ENCODE assay signal across 33 cellular contexts in genomic region chr3:44365952-44366351, GRCh38.
"Had no signal": no experiment of that assay in that cellular context is flagged by ENCODE, and none has a peak within 500 bp of the region (broad histone marks: within the 10 kb centered on the region; RNA-seq: fewer than 3 reads in every experiment).

No MANE protein-coding gene starts in this region.

- H3K4me3 ChIP-seq: adrenal gland, coronary artery, dorsolateral prefrontal cortex, heart left ventricle had no signal

- ATAC-seq: activated CD4-positive, alpha-beta T cell treated with anti-CD3 and anti-CD28 coated beads for 36 hours; activated CD8-positive, alpha-beta memory T cell treated with anti-CD3 and anti-CD28 coated beads, Interleukin-2, amount 10 ng/mL, durations not matched to agents 7 days and 5 days; activated CD8-positive, alpha-beta T cell treated with anti-CD3 and anti-CD28 coated beads, Interleukin-2, amount 10 ng/mL, durations not matched to agents 7 days and 5 days; activated naive CD8-positive, alpha-beta T cell treated with anti-CD3 and anti-CD28 coated beads, Interleukin-2, amount 50 U/mL, for 24 hours; esophagus mucosa; heart left ventricle had no signal

- H3K27me3 ChIP-seq: adrenal gland, brain microvascular endothelial cell, dorsolateral prefrontal cortex, heart left ventricle had no signal

- FAIRE-seq: bronchial epithelial cell, frontal cortex had no signal

- H3K27me3 Mint-ChIP-seq: activated CD4-positive, alpha-beta memory T cell treated with anti-CD3 and anti-CD28 coated beads for 36 hours; activated CD4-positive, alpha-beta T cell treated with anti-CD3 and anti-CD28 coated beads for 36 hours; activated CD4-positive, alpha-beta T cell treated with anti-CD3 and anti-CD28 coated beads, Interleukin-2, amount 10 ng/mL, durations not matched to agents 24 days and 14 days; activated CD8-positive, alpha-beta memory T cell treated with anti-CD3 and anti-CD28 coated beads, Interleukin-2, amount 10 ng/mL, durations not matched to agents 7 days and 5 days; activated naive CD4-positive, alpha-beta T cell treated with anti-CD3 and anti-CD28 coated beads, Interleukin-2, amount 50 U/mL, for 24 hours; activated naive CD8-positive, alpha-beta T cell treated with anti-CD3 and anti-CD28 coated beads for 36 hours; activated naive CD8-positive, alpha-beta T cell treated with anti-CD3 and anti-CD28 coated beads, Interleukin-2, amount 50 U/mL, for 24 hours; central memory CD8-positive, alpha-beta T cell; dendritic cell treated with granulocyte-macrophage colony-stimulating factor and Interleukin-4, amounts not matched to agents 40 ng/mL and 50 ng/mL, for 4 days had no signal

- DNase-seq: activated CD4-positive, alpha-beta memory T cell treated with anti-CD3 and anti-CD28 coated beads for 36 hours; activated CD4-positive, alpha-beta T cell treated with anti-CD3 and anti-CD28 coated beads for 36 hours; activated CD4-positive, alpha-beta T cell treated with anti-CD3 and anti-CD28 coated beads, Interleukin-2, amount 10 ng/mL, durations not matched to agents 24 days and 14 days; activated CD4-positive, CD25-positive, alpha-beta regulatory T cell; activated CD4-positive, CD25-positive, alpha-beta regulatory T cell treated with anti-CD3 and anti-CD28 coated beads, Interleukin-2, amount 50 U/mL, for 72 hours; activated CD8-positive, alpha-beta memory T cell treated with anti-CD3 and anti-CD28 coated beads, Interleukin-2, amount 10 ng/mL, durations not matched to agents 7 days and 5 days; activated CD8-positive, alpha-beta memory T cell treated with anti-CD3 and anti-CD28 coated beads, Interleukin-2, amount 50 U/mL, for 4 hours; activated CD8-positive, alpha-beta T cell treated with anti-CD3 and anti-CD28 coated beads, Interleukin-2, amount 10 ng/mL, durations not matched to agents 7 days and 5 days; activated effector memory CD4-positive, alpha-beta T cell treated with anti-CD3 and anti-CD28 coated beads, Interleukin-2, amount 50 U/mL, for 16 hours; activated naive CD4-positive, alpha-beta T cell treated with anti-CD3 and anti-CD28 coated beads for 36 hours; activated naive CD8-positive, alpha-beta T cell treated with anti-CD3 and anti-CD28 coated beads for 36 hours; activated naive CD8-positive, alpha-beta T cell treated with anti-CD3 and anti-CD28 coated beads, Interleukin-2, amount 50 U/mL, for 24 hours; activated T-cell treated with anti-CD3 and anti-CD28 coated beads, Interleukin-2, amount 50 U/mL, for 1 hour; activated T-cell treated with anti-CD3 and anti-CD28 coated beads, Interleukin-2, amount 50 U/mL, for 48 hours; adrenal gland; amygdala; aorta; brain microvascular endothelial cell; dorsolateral prefrontal cortex; effector memory CD4-positive, alpha-beta T cell; endodermal cell; foreskin fibroblast; heart left ventricle; T-helper 2 cell had no signal

- H3K4me1 Mint-ChIP-seq: activated CD4-positive, alpha-beta T cell treated with anti-CD3 and anti-CD28 coated beads for 36 hours; activated CD4-positive, alpha-beta T cell treated with anti-CD3 and anti-CD28 coated beads, Interleukin-2, amount 10 ng/mL, durations not matched to agents 24 days and 14 days; activated CD8-positive, alpha-beta memory T cell treated with anti-CD3 and anti-CD28 coated beads, Interleukin-2, amount 10 ng/mL, durations not matched to agents 7 days and 5 days; activated naive CD4-positive, alpha-beta T cell treated with anti-CD3 and anti-CD28 coated beads, Interleukin-2, amount 50 U/mL, for 24 hours; activated naive CD8-positive, alpha-beta T cell treated with anti-CD3 and anti-CD28 coated beads for 36 hours; activated naive CD8-positive, alpha-beta T cell treated with anti-CD3 and anti-CD28 coated beads, Interleukin-2, amount 50 U/mL, for 24 hours; central memory CD8-positive, alpha-beta T cell had no signal

- H3K4me1 ChIP-seq: adrenal gland, heart left ventricle had no signal

- H3K4me3 Mint-ChIP-seq: activated CD4-positive, alpha-beta memory T cell treated with anti-CD3 and anti-CD28 coated beads for 36 hours; activated CD4-positive, alpha-beta T cell treated with anti-CD3 and anti-CD28 coated beads for 36 hours; activated CD4-positive, alpha-beta T cell treated with anti-CD3 and anti-CD28 coated beads, Interleukin-2, amount 10 ng/mL, durations not matched to agents 24 days and 14 days; activated CD8-positive, alpha-beta memory T cell treated with anti-CD3 and anti-CD28 coated beads, Interleukin-2, amount 10 ng/mL, durations not matched to agents 7 days and 5 days; activated CD8-positive, alpha-beta T cell treated with anti-CD3 and anti-CD28 coated beads, Interleukin-2, amount 10 ng/mL, durations not matched to agents 7 days and 5 days; activated naive CD4-positive, alpha-beta T cell treated with anti-CD3 and anti-CD28 coated beads for 36 hours; activated naive CD4-positive, alpha-beta T cell treated with anti-CD3 and anti-CD28 coated beads, Interleukin-2, amount 50 U/mL, for 24 hours; activated naive CD8-positive, alpha-beta T cell treated with anti-CD3 and anti-CD28 coated beads for 36 hours; activated naive CD8-positive, alpha-beta T cell treated with anti-CD3 and anti-CD28 coated beads, Interleukin-2, amount 50 U/mL, for 24 hours; activated T-helper 1 cell treated with anti-CD3 and anti-CD28 coated beads, Interleukin-12 subunit alpha, Interleukin-12 subunit beta, Interleukin-2, Interleukin-4 antibody, amounts not matched to agents 30 ng/mL and 10 ng/mL and 1 ng/mL, durations not matched to agents 14 hours and 24 hours and 36 hours; central memory CD8-positive, alpha-beta T cell; dendritic cell treated with granulocyte-macrophage colony-stimulating factor and Interleukin-4, amounts not matched to agents 40 ng/mL and 50 ng/mL, for 4 days; endodermal cell had no signal

- H3K36me3 ChIP-seq: brain microvascular endothelial cell had no signal

- H3K9me3 Mint-ChIP-seq: activated CD4-positive, alpha-beta memory T cell treated with anti-CD3 and anti-CD28 coated beads for 36 hours; activated CD4-positive, alpha-beta T cell treated with anti-CD3 and anti-CD28 coated beads, Interleukin-2, amount 10 ng/mL, durations not matched to agents 24 days and 14 days; activated naive CD4-positive, alpha-beta T cell treated with anti-CD3 and anti-CD28 coated beads for 36 hours; activated naive CD4-positive, alpha-beta T cell treated with anti-CD3 and anti-CD28 coated beads, Interleukin-2, amount 50 U/mL, for 24 hours; activated naive CD8-positive, alpha-beta T cell treated with anti-CD3 and anti-CD28 coated beads for 36 hours; activated naive CD8-positive, alpha-beta T cell treated with anti-CD3 and anti-CD28 coated beads, Interleukin-2, amount 50 U/mL, for 24 hours; activated T-helper 1 cell treated with anti-CD3 and anti-CD28 coated beads, Interleukin-12 subunit alpha, Interleukin-12 subunit beta, Interleukin-2, Interleukin-4 antibody, amounts not matched to agents 30 ng/mL and 10 ng/mL and 1 ng/mL, durations not matched to agents 14 hours and 24 hours and 36 hours; activated T-helper 2 cell treated with anti-CD3 and anti-CD28 coated beads, Interferon-gamma antibody, Interleukin-2, Interleukin-4, amounts not matched to agents 10 μg/mL and 5 μg/mL and 100 μg/mL, durations not matched to agents 14 hours and 24 hours and 36 hours; central memory CD8-positive, alpha-beta T cell; dendritic cell treated with granulocyte-macrophage colony-stimulating factor and Interleukin-4, amounts not matched to agents 40 ng/mL and 50 ng/mL, for 4 days; endodermal cell had no signal

- H3K27ac ChIP-seq: adrenal gland, brain microvascular endothelial cell, coronary artery, dorsolateral prefrontal cortex, heart left ventricle had no signal

- H3K9me3 ChIP-seq: adrenal gland, heart left ventricle had no signal

- H3K27ac Mint-ChIP-seq: activated CD4-positive, alpha-beta memory T cell treated with anti-CD3 and anti-CD28 coated beads for 36 hours; activated CD4-positive, alpha-beta T cell treated with anti-CD3 and anti-CD28 coated beads for 36 hours; activated CD4-positive, alpha-beta T cell treated with anti-CD3 and anti-CD28 coated beads, Interleukin-2, amount 10 ng/mL, durations not matched to agents 24 days and 14 days; activated CD8-positive, alpha-beta memory T cell treated with anti-CD3 and anti-CD28 coated beads, Interleukin-2, amount 10 ng/mL, durations not matched to agents 7 days and 5 days; activated CD8-positive, alpha-beta T cell treated with anti-CD3 and anti-CD28 coated beads, Interleukin-2, amount 10 ng/mL, durations not matched to agents 7 days and 5 days; activated naive CD4-positive, alpha-beta T cell treated with anti-CD3 and anti-CD28 coated beads for 36 hours; activated naive CD4-positive, alpha-beta T cell treated with anti-CD3 and anti-CD28 coated beads, Interleukin-2, amount 50 U/mL, for 24 hours; activated naive CD8-positive, alpha-beta T cell treated with anti-CD3 and anti-CD28 coated beads for 36 hours; activated naive CD8-positive, alpha-beta T cell treated with anti-CD3 and anti-CD28 coated beads, Interleukin-2, amount 50 U/mL, for 24 hours; activated T-helper 1 cell treated with anti-CD3 and anti-CD28 coated beads, Interleukin-12 subunit alpha, Interleukin-12 subunit beta, Interleukin-2, Interleukin-4 antibody, amounts not matched to agents 30 ng/mL and 10 ng/mL and 1 ng/mL, durations not matched to agents 14 hours and 24 hours and 36 hours; activated T-helper 2 cell treated with anti-CD3 and anti-CD28 coated beads, Interferon-gamma antibody, Interleukin-2, Interleukin-4, amounts not matched to agents 10 μg/mL and 5 μg/mL and 100 μg/mL, durations not matched to agents 14 hours and 24 hours and 36 hours; dendritic cell treated with granulocyte-macrophage colony-stimulating factor and Interleukin-4, amounts not matched to agents 40 ng/mL and 50 ng/mL, for 4 days had no signal
